ENCODE assay signal across 20 cellular contexts in the genomic region with DNA sequence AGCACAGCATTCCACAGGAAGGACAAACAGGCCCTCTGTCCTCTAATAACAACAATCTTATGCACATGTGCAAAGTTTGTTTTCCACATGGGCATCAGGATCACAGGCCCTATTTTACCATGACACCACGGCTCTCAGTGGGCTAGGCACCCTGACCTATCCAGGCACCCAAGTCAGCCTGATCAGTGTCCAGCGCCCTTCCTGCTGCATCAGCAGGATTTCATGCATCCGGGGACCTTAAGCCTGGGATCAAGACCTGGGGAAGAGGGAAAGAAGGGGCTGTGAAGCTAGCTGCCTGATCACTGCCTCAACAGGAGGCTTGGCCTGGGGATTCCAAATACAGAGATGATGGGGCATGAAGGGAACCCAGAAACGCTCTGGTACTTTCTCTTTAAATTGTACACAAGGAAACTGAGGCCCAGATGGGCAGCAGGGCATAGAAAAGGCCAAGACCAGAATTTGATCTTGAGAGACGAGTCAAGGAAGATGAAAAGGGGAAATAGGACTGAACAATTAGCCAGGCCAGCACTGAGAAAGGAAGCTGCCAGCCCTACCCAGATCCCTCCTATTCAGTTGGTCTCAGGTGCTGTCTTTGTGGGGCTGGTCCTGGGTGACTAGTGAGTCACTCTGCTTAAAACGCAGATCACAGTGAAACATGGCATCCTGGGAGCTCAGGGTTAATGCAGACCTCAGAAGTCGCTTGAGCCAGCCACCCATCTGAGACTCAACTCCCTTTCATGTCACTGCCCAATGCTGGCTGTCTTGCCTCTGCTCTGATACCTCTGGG. TPM values are rescaled to one million over a fixed set of nuclear protein-coding genes. Genes with fewer than 3 reads are reported as not detected.
DNase-seq lines count a peak whose midpoint lies in the region; ATAC-seq, FAIRE-seq and TF ChIP-seq lines count a peak whose summit lies in the region.
"Had no signal": no experiment of that assay in that cellular context is flagged by ENCODE, and none has a peak within 500 bp of the region (broad histone marks: within the 10 kb centered on the region; RNA-seq: fewer than 3 reads in every experiment).

No MANE protein-coding gene starts in this region.

- in situ Hi-C loops in brain microvascular endothelial cell (cut with HindIII; ENCODE audit: low pct_ligation_motif_present, low sequenced_read_pairs) = no loop called here

- H3K4me3 Mint-ChIP-seq in astrocyte (ENCODE audit: unreplicated experiment) (no peak overlapping the region), progenitor cell of endocrine pancreas (ENCODE audit: low read depth) (no peak overlapping the region)
- H3K4me3 Mint-ChIP-seq: activated CD4-positive, alpha-beta T cell treated with anti-CD3 and anti-CD28 coated beads, Interleukin-2, amount 10 ng/mL, durations not matched to agents 24 days and 14 days; activated CD8-positive, alpha-beta memory T cell treated with anti-CD3 and anti-CD28 coated beads, Interleukin-2, amount 10 ng/mL, durations not matched to agents 7 days and 5 days; activated naive CD8-positive, alpha-beta T cell treated with anti-CD3 and anti-CD28 coated beads, Interleukin-2, amount 10 ng/mL, durations not matched to agents 7 days and 5 days; mesothelial cell of epicardium; nephron progenitor cell; stimulated activated memory B cell treated with anti-CD40 and anti-IgM and Interleukin-4, amounts not matched to agents 10 μg/mL and 1 μg/mL and 100 μg/mL, for 72 hours had no signal

- RAD21 ChIA-PET in HCT116 (lab: Charles Lee; ENCODE audit: low non-redundant PET in 1 of 2, low total read pairs in 2 of 2, uncharacterized antibody in 2 of 2, unreplicated experiment in 2 of 2) = no interaction called here

- H2AFZ ChIP-seq in HCT116 (ENCODE audit: low read depth, low read length, poor library complexity, severe bottlenecking) (no peak overlapping the region), astrocyte (ENCODE audit: low read depth, low read length) (no peak overlapping the region)

- H3K27me3 Mint-ChIP-seq in astrocyte (ENCODE audit: low read depth, unreplicated experiment) = no peaks in the 10 kb centered on the region
- H3K27me3 Mint-ChIP-seq in progenitor cell of endocrine pancreas = no peaks in the 10 kb centered on the region
- H3K27me3 Mint-ChIP-seq: activated CD4-positive, alpha-beta T cell treated with anti-CD3 and anti-CD28 coated beads, Interleukin-2, amount 10 ng/mL, durations not matched to agents 24 days and 14 days; activated CD8-positive, alpha-beta memory T cell treated with anti-CD3 and anti-CD28 coated beads, Interleukin-2, amount 10 ng/mL, durations not matched to agents 7 days and 5 days had no signal

- peaks cover 59% of the 10 kb centered on the region for H3K4me1 Mint-ChIP-seq in astrocyte (ENCODE audit: low read depth, unreplicated experiment)
- H3K4me1 Mint-ChIP-seq in progenitor cell of endocrine pancreas (ENCODE audit: low read depth) = peaks cover 20% of the 10 kb centered on the region

- H4K20me1 ChIP-seq in HCT116 (ENCODE audit: insufficient read depth) = no peaks in the 10 kb centered on the region
- peaks cover 21% of the 10 kb centered on the region for H4K20me1 ChIP-seq in astrocyte (ENCODE audit: insufficient read depth, low read length)

- H3K9me3 Mint-ChIP-seq in astrocyte (ENCODE audit: unreplicated experiment) = peaks cover 3% of the 10 kb centered on the region
- no peaks in the 10 kb centered on the region for H3K9me3 Mint-ChIP-seq in progenitor cell of endocrine pancreas (ENCODE audit: low read depth)
- H3K9me3 Mint-ChIP-seq: activated CD4-positive, alpha-beta T cell treated with anti-CD3 and anti-CD28 coated beads, Interleukin-2, amount 10 ng/mL, durations not matched to agents 24 days and 14 days; activated naive CD8-positive, alpha-beta T cell treated with anti-CD3 and anti-CD28 coated beads, Interleukin-2, amount 10 ng/mL, durations not matched to agents 7 days and 5 days; mesothelial cell of epicardium; nephron progenitor cell; stimulated activated memory B cell treated with anti-CD40 and anti-IgM and Interleukin-4, amounts not matched to agents 10 μg/mL and 1 μg/mL and 100 μg/mL, for 72 hours had no signal

- H3K4me2 ChIP-seq in HCT116 (ENCODE audit: low read length) (peak overlapping the region; percentile 13; the same call in 1 of the 2 replicates), astrocyte (ENCODE audit: low read length) (no peak overlapping the region)

- no peaks in the 10 kb centered on the region for H3K27me3 ChIP-seq in HCT116 (ENCODE audit: insufficient read depth, low read length)
- no peaks in the 10 kb centered on the region for H3K27me3 ChIP-seq in astrocyte (ENCODE audit: insufficient read depth, low read length)
- no peaks in the 10 kb centered on the region for H3K27me3 ChIP-seq in brain microvascular endothelial cell (replicated peaks)
- H3K27me3 ChIP-seq: heart right ventricle, left lung, tibial artery had no signal

- peak overlapping the region; percentile 60 for H3K27ac Mint-ChIP-seq in astrocyte (ENCODE audit: unreplicated experiment)
- peak overlapping the region; percentile 39 for H3K27ac Mint-ChIP-seq in progenitor cell of endocrine pancreas
- H3K27ac Mint-ChIP-seq: activated CD4-positive, alpha-beta T cell treated with anti-CD3 and anti-CD28 coated beads, Interleukin-2, amount 10 ng/mL, durations not matched to agents 24 days and 14 days; activated CD8-positive, alpha-beta memory T cell treated with anti-CD3 and anti-CD28 coated beads, Interleukin-2, amount 10 ng/mL, durations not matched to agents 7 days and 5 days; activated naive CD8-positive, alpha-beta T cell treated with anti-CD3 and anti-CD28 coated beads, Interleukin-2, amount 10 ng/mL, durations not matched to agents 7 days and 5 days; mesothelial cell of epicardium; nephron progenitor cell; stimulated activated memory B cell treated with anti-CD40 and anti-IgM and Interleukin-4, amounts not matched to agents 10 μg/mL and 1 μg/mL and 100 μg/mL, for 72 hours had no signal

- H3K4me3 ChIP-seq in HCT116 (replicated peaks in 1 of 2; ENCODE audit: low read depth in 1 of 2, low read length in 2 of 2) = no peak overlapping the region
- no peak overlapping the region for H3K4me3 ChIP-seq in astrocyte (ENCODE audit: insufficient read depth, low read depth, low read length)
- H3K4me3 ChIP-seq in brain microvascular endothelial cell (ENCODE audit: low read depth, low read length) = no peak overlapping the region
- H3K4me3 ChIP-seq: heart right ventricle, left lung, tibial artery had no signal

- no peak for TF ChIP-seq RAD21 in HCT116 (IDR thresholded peaks at IDR 0.05; ENCODE audit: low read depth)

- POLR2A ChIA-PET in HCT116 (lab: Charles Lee) = no interaction called here

- peaks cover 43% of the 10 kb centered on the region for H3K79me2 ChIP-seq in HCT116 (ENCODE audit: insufficient read depth, low read length)
- peaks cover 97% of the 10 kb centered on the region for H3K79me2 ChIP-seq in astrocyte (ENCODE audit: insufficient read depth, low read length)

- no peak for FAIRE-seq in astrocyte (lab: Jason Lieb, UNC)

- CTCF ChIA-PET in HCT116 (lab: Charles Lee) = no interaction called here

- no peak for TF ChIP-seq POLR2A in HCT116 (IDR thresholded peaks at IDR 0.05; ENCODE audit: borderline replicate concordance, extremely low read depth, insufficient read depth, insufficient read length)

- H3K9me2 ChIP-seq in HCT116 (ENCODE audit: insufficient read depth) = no peaks in the 10 kb centered on the region

- H3K9ac ChIP-seq in HCT116 (ENCODE audit: low read length) (no peak overlapping the region), astrocyte (ENCODE audit: low read length) (no peak overlapping the region)

- 0 out of 4 replicates have a peak, but pooled peaks cover 0 to 3% of the 10 kb centered on the region in 2 experiments for H3K36me3 ChIP-seq in HCT116 (ENCODE audit: control insufficient read depth in 1 of 2, insufficient read depth in 2 of 2, low read length in 2 of 2)
- peaks cover 5% of the 10 kb centered on the region for H3K36me3 ChIP-seq in astrocyte (ENCODE audit: insufficient read depth, low read length)
- peaks cover 4% of the 10 kb centered on the region for H3K36me3 ChIP-seq in brain microvascular endothelial cell (replicated peaks)

- H3K27ac ChIP-seq in HCT116 (ENCODE audit: low read depth, low read length) (no peak overlapping the region), astrocyte (ENCODE audit: low read depth, low read length) (no peak overlapping the region), brain microvascular endothelial cell (no peak overlapping the region)
- H3K27ac ChIP-seq: heart right ventricle, left lung, tibial artery had no signal

- BruUV-seq in HCT116 (replicated peaks; lab: Mats Ljungman, UMichigan) = no TSS peak

- H3K4me1 ChIP-seq in HCT116 (ENCODE audit: control insufficient read depth in 1 of 2, insufficient read depth in 2 of 2, low read length in 2 of 2) (peaks cover 47 to 64% of the 10 kb centered on the region in 2 experiments), astrocyte (ENCODE audit: insufficient read depth, low read length) (peaks cover 63% of the 10 kb centered on the region)

- ATAC-seq in HCT116 = no peak
- no peak for ATAC-seq in GM21737 (IDR thresholded peaks at IDR 0.05; ENCODE audit: unreplicated experiment)
- ATAC-seq: activated CD8-positive, alpha-beta memory T cell treated with anti-CD3 and anti-CD28 coated beads, Interleukin-2, amount 10 ng/mL, durations not matched to agents 7 days and 5 days; heart right ventricle; left lung; stimulated activated memory B cell treated with anti-CD40 and anti-IgM and Interleukin-4, amounts not matched to agents 10 μg/mL and 1 μg/mL and 100 μg/mL, for 72 hours had no signal

- H3K36me3 Mint-ChIP-seq in astrocyte (ENCODE audit: low read depth, unreplicated experiment) (peaks cover 26% of the 10 kb centered on the region), progenitor cell of endocrine pancreas (ENCODE audit: insufficient read depth) (peaks cover 1% of the 10 kb centered on the region)
- H3K36me3 Mint-ChIP-seq: activated CD8-positive, alpha-beta memory T cell treated with anti-CD3 and anti-CD28 coated beads, Interleukin-2, amount 10 ng/mL, durations not matched to agents 7 days and 5 days; activated naive CD8-positive, alpha-beta T cell treated with anti-CD3 and anti-CD28 coated beads, Interleukin-2, amount 10 ng/mL, durations not matched to agents 7 days and 5 days had no signal

- no peak for TF ChIP-seq CTCF in HCT116 (IDR thresholded peaks at IDR 0.05 in 2 of 3, conservative IDR thresholded peaks at IDR 0.05 in 1 of 3; ENCODE audit: borderline replicate concordance in 1 of 3, insufficient read depth in 1 of 3, low read depth in 2 of 3, low read length in 2 of 3)
- TF ChIP-seq CTCF in astrocyte (IDR thresholded peaks at IDR 0.05; ENCODE audit: insufficient read depth, low read depth, low read length) = no peak
- TF ChIP-seq CTCF in progenitor cell of endocrine pancreas (IDR thresholded peaks at IDR 0.05; ENCODE audit: unreplicated experiment) = no peak
- TF ChIP-seq CTCF in brain microvascular endothelial cell (IDR thresholded peaks at IDR 0.05; ENCODE audit: low read depth, low read length, missing control alignments) = no peak
- no peak for TF ChIP-seq CTCF in GM20000 (IDR thresholded peaks at IDR 0.05; ENCODE audit: extremely low read depth, missing control alignments)

- DNase-seq in HCT116 (ENCODE audit: low read depth, low spot score) (no peak), NOMO-1 (lab: John Stamatoyannopoulos, UW; ENCODE audit: unreplicated experiment in 2 of 2) (peak; percentile 36 to 40), astrocyte (ENCODE audit: low read depth) (no peak), progenitor cell of endocrine pancreas (ENCODE audit: low spot score, unreplicated experiment) (no peak), brain microvascular endothelial cell (no peak), GM20000 (ENCODE audit: low spot score) (no peak), NCI-H524 (lab: John Stamatoyannopoulos, UW) (no peak)
- DNase-seq: activated CD4-positive, alpha-beta T cell treated with anti-CD3 and anti-CD28 coated beads, Interleukin-2, amount 10 ng/mL, durations not matched to agents 24 days and 14 days; activated CD8-positive, alpha-beta memory T cell treated with anti-CD3 and anti-CD28 coated beads, Interleukin-2, amount 10 ng/mL, durations not matched to agents 7 days and 5 days; activated naive CD8-positive, alpha-beta T cell treated with anti-CD3 and anti-CD28 coated beads, Interleukin-2, amount 10 ng/mL, durations not matched to agents 7 days and 5 days; DMS79 treated with DMSO at 0.1 percent for 48 hours; heart right ventricle; left lung; NCI-H1694 treated with DMSO at 0.1 percent for 48 hours; NCI-H226; nephron progenitor cell; tibial artery had no signal

- intact Hi-C loops in HCT116 (cut with micrococcal nuclease) = loop anchor here (10.0 kb wide), 1 partner anchor 54 kb away; a partner anchor contains a TSS

- H3K9me3 ChIP-seq in HCT116 (ENCODE audit: control insufficient read depth in 1 of 2, insufficient read depth in 1 of 2, low read depth in 1 of 2, low read length in 2 of 2) (no peaks in the 10 kb centered on the region), astrocyte (ENCODE audit: insufficient read depth, low read depth, low read length) (no peaks in the 10 kb centered on the region)
- H3K9me3 ChIP-seq: heart right ventricle, left lung, tibial artery had no signal

RNA-seq across cellular contexts. Expression of a gene that starts 57.9 kb away (rescaled TPM):
- 28.7 TPM for total RNA-seq in HCT116 (2021; ENCODE audit: unreplicated experiment)
- 27.3 and 30.7 TPM in 2 replicates for polyA plus RNA-seq in HCT116 (2012)
- 53.4 and 54.5 TPM in 2 replicates for total RNA-seq in astrocyte
- total RNA-seq in progenitor cell of endocrine pancreas = 22.5 and 23.9 TPM in 2 replicates

Comparison
In these comparisons a context has a peak if more than half of its experiments do, and no peak if none do; other contexts are left out.
1. DNase-seq: peak in NOMO-1 (2 of 2); none in HCT116 (single experiment), astrocyte (single experiment), progenitor cell of endocrine pancreas (single experiment), brain microvascular endothelial cell (single experiment), GM20000 (single experiment) and NCI-H524 (0 of 2).